In the genomic region with DNA sequence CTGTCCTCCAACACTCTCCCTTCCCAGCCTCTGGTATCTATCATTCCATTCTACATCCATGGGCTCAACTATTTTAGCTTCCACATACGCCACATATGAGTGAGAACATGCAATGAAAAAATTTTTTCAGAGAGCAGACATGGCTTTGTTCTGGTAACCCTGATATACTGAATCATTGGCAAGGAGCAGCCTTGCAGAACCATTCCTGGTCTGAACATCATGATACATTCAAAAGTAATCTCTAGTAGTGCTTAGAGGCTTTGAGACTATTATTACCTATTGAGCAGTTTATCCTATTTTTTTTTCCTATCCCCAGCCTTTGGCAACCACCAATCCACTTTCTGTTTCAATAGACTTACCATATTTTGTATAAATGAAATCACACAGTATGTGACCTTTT, we compare ENCODE assay signal across 33 cellular contexts.
DNase-seq lines count a peak whose midpoint lies in the region; ATAC-seq and TF ChIP-seq lines count a peak whose summit lies in the region.
"Had no signal": no experiment of that assay in that cellular context is flagged by ENCODE, and none has a peak within 500 bp of the region (broad histone marks: within the 10 kb centered on the region; RNA-seq: fewer than 3 reads in every experiment).

No MANE protein-coding gene starts in this region.

- no peaks in the 10 kb centered on the region for H3K27me3 ChIP-seq in upper lobe of right lung
- H3K27me3 ChIP-seq: BE2C; BLaER1; BLaER1 treated with 17β-estradiol and CSF1 and Interleukin-3, amounts not matched to agents 10 nM and 100 nM had no signal

- intact Hi-C loops in left cardiac atrium (cut with DNase I): no loop called here
- intact Hi-C loops in left colon (cut with DNase I, micrococcal nuclease): no loop called here
- intact Hi-C loops in upper lobe of right lung (cut with DNase I): no loop called here

- no peaks in the 10 kb centered on the region for H3K36me3 ChIP-seq in upper lobe of right lung
- H3K36me3 ChIP-seq: BE2C; BLaER1; BLaER1 treated with 17β-estradiol and CSF1 and Interleukin-3, amounts not matched to agents 10 nM and 100 nM had no signal

- DNase-seq in glomerular visceral epithelial cell (ENCODE audit: extremely low spot score) (peak; percentile 9), kidney glomerular epithelial cell (lab: John Stamatoyannopoulos, UW) (peak; percentile 73), kidney tubule cell (ENCODE audit: low spot score) (peak; percentile 77), renal cortical epithelial cell (ENCODE audit: low read depth) (peak; percentile 71), left cardiac atrium (no peak), left colon (no peak), NCI-H748 (lab: John Stamatoyannopoulos, UW; ENCODE audit: unreplicated experiment) (no peak), upper lobe of right lung (no peak)
- DNase-seq: 8988T; ACHN; AML-193; BE2C; C1 segment of cervical spinal cord; Caco-2; Calu3; CD4-positive, alpha-beta memory T cell; CD4-positive, alpha-beta T cell; CD4-positive, CD25-positive, alpha-beta regulatory T cell; CD8-positive, alpha-beta memory T cell; CD8-positive, alpha-beta T cell; COR-L47; DMS 273 treated with DMSO at 0.1 percent for 48 hours; DMS153; DMS53; DMS79; DMS79 treated with DMSO at 0.1 percent for 48 hours; DND-41; EL had no signal

- H3K4me3 ChIP-seq in upper lobe of right lung: no peak overlapping the region
- H3K4me3 ChIP-seq: A549; BLaER1; BLaER1 treated with 17β-estradiol and CSF1 and Interleukin-3, amounts not matched to agents 10 nM and 100 nM had no signal

- no peaks in the 10 kb centered on the region for H3K4me1 ChIP-seq in upper lobe of right lung
- H3K4me1 ChIP-seq: A549, BE2C, Caco-2 had no signal

- no peaks in the 10 kb centered on the region for H3K9me3 ChIP-seq in upper lobe of right lung
- H3K9me3 ChIP-seq: A549, BE2C, BLaER1, Caco-2 had no signal

- ATAC-seq in left cardiac atrium (no peak), left colon (no peak), upper lobe of right lung (no peak)
- ATAC-seq: A549; CD8-positive, alpha-beta T cell had no signal

- TF ChIP-seq CTCF in upper lobe of right lung (IDR thresholded peaks at IDR 0.05): no peak

- no peak overlapping the region for H3K27ac ChIP-seq in upper lobe of right lung
- H3K27ac ChIP-seq: 22Rv1; A549; BLaER1; BLaER1 treated with 17β-estradiol and CSF1 and Interleukin-3, amounts not matched to agents 10 nM and 100 nM; C4-2B had no signal

Comparison
In these comparisons a context has a peak if more than half of its experiments do, and no peak if none do; other contexts are left out.
1. DNase-seq: peak in glomerular visceral epithelial cell (single experiment), kidney glomerular epithelial cell (single experiment), kidney tubule cell (single experiment) and renal cortical epithelial cell (single experiment); none in left cardiac atrium (single experiment), left colon (0 of 2), NCI-H748 (single experiment) and upper lobe of right lung (single experiment).